Comparison of ENCODE assay signal across 19 cellular contexts in the genomic region with DNA sequence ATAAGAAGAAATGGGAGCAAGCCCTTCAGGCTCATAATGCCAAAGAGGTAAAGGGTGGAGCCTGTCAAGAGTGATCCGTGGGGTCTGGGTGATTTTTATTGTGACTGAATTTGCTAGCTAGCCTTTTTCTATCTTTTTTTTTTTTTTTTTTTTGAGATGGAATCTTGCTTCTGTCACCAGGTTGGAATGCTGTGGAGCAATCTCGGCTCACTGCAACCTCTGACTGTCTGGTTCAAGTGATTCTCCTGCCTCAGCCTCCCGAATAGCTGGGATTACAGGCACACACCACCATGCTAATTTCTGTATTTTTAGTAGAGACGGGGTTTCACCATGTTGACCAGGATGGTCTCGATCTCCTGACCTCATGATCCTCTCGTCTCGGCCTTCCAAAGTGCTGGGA. TPM values are rescaled to one million over a fixed set of nuclear protein-coding genes. Genes with fewer than 3 reads are reported as not detected.
DNase-seq lines count a peak whose midpoint lies in the region; ATAC-seq, FAIRE-seq and TF ChIP-seq lines count a peak whose summit lies in the region.
"Had no signal": no experiment of that assay in that cellular context is flagged by ENCODE, and none has a peak within 500 bp of the region (broad histone marks: within the 10 kb centered on the region; RNA-seq: fewer than 3 reads in every experiment).

No MANE protein-coding gene starts in this region.

- no peaks in the 10 kb centered on the region for H3K9me3 Mint-ChIP-seq in HFFc6
- H3K9me3 Mint-ChIP-seq: GM23338 had no signal

- H3K4me1 Mint-ChIP-seq in HFFc6 (ENCODE audit: low read depth), result no peaks in the 10 kb centered on the region
- H3K4me1 Mint-ChIP-seq: GM23338 had no signal

- no peak for TF ChIP-seq POLR2A in GM12892 (IDR thresholded peaks at IDR 0.05; ENCODE audit: low read depth, low read length)

- TF ChIP-seq CTCF in HFFc6 (IDR thresholded peaks at IDR 0.05) (no peak), brain microvascular endothelial cell (IDR thresholded peaks at IDR 0.05; ENCODE audit: low read depth, low read length, missing control alignments) (no peak), fibroblast of villous mesenchyme (IDR thresholded peaks at IDR 0.05; ENCODE audit: insufficient read depth, low read depth, low read length) (no peak)

- no peak overlapping the region for H3K4me3 Mint-ChIP-seq in HFFc6
- H3K4me3 Mint-ChIP-seq: GM23338 had no signal

- no peaks in the 10 kb centered on the region for H3K27me3 ChIP-seq in brain microvascular endothelial cell (replicated peaks)
- H3K27me3 ChIP-seq: Peyer's patch had no signal

- no peak overlapping the region for H3K27ac ChIP-seq in brain microvascular endothelial cell
- H3K27ac ChIP-seq: Peyer's patch had no signal

- H3K36me3 ChIP-seq in brain microvascular endothelial cell (replicated peaks), result no peaks in the 10 kb centered on the region
- H3K36me3 ChIP-seq: Peyer's patch had no signal

- H3K27ac Mint-ChIP-seq in HFFc6, result no peak overlapping the region
- H3K27ac Mint-ChIP-seq: GM23338 had no signal

- H3K36me3 Mint-ChIP-seq in HFFc6 (ENCODE audit: low read depth), result no peaks in the 10 kb centered on the region

- DNase-seq in HFFc6 (peak; percentile 29), brain microvascular endothelial cell (peak; percentile 27), fibroblast of villous mesenchyme (ENCODE audit: low read depth) (peak; percentile 23), GM12892 (ENCODE audit: insufficient read length) (no peak)
- no peak for DNase-seq in activated effector memory CD4-positive, alpha-beta T cell treated with anti-CD3 and anti-CD28 coated beads, Interleukin-2, amount 50 U/mL, for 16 hours
- DNase-seq: Karpas-422, NCI-H187 treated with DMSO at 0.1 percent for 48 hours, NCI-H82, Peyer's patch had no signal

- H3K27me3 Mint-ChIP-seq in HFFc6 (ENCODE audit: insufficient read depth), result peaks cover 28% of the 10 kb centered on the region

- FAIRE-seq in GM12892 (lab: Jason Lieb, UNC), result no peak
- FAIRE-seq: GM12891, GM19239, HepG2 had no signal

- in situ Hi-C loops in brain microvascular endothelial cell (cut with HindIII; ENCODE audit: low pct_ligation_motif_present, low sequenced_read_pairs), result no loop called here

- H3K4me3 ChIP-seq in brain microvascular endothelial cell (ENCODE audit: low read depth, low read length) (no peak overlapping the region), fibroblast of villous mesenchyme (ENCODE audit: low read depth, low read length) (no peak overlapping the region)
- H3K4me3 ChIP-seq: GM23338, Peyer's patch had no signal

- ATAC-seq in HG02973 (IDR thresholded peaks at IDR 0.05; ENCODE audit: unreplicated experiment), result no peak
- no peak for ATAC-seq in HG03159 (IDR thresholded peaks at IDR 0.05; ENCODE audit: unreplicated experiment)
- ATAC-seq: GM23338, HepG2, SK-N-SH treated with all-trans-retinoic acid at 6 μM for 48 hours had no signal

RNA-seq across cellular contexts. Expression of a gene that starts 29.1 kb away (rescaled TPM):
- not detected for total RNA-seq in HFFc6 (2021; fragmentation: NEBNext Ultra II Directional; extraction: Animal tissue kit (Norgen Biotek cat#: 25700))
- 0.64 TPM in 1 of 2 replicates, not detected in the other for total RNA-seq in fibroblast of villous mesenchyme
- polyA plus RNA-seq in GM12892 (2012; ENCODE audit: missing spikeins), result not detected
- total RNA-seq: G401, GM23338, Peyer's patch, Right ventricle myocardium superior had no signal
- polyA plus RNA-seq: AG04450, HepG2 had no signal

RNA-seq across cellular contexts. Expression of a gene that starts 47.1 kb away (rescaled TPM):
- total RNA-seq in HFFc6 (2021; fragmentation: NEBNext Ultra II Directional; extraction: Animal tissue kit (Norgen Biotek cat#: 25700)), result under 1 TPM in 1 of 6 experiments, not detected in 5; 0.05 TPM
- under 0.01 TPM in 2 replicates for total RNA-seq in fibroblast of villous mesenchyme
- polyA plus RNA-seq in GM12892 (2012; ENCODE audit: missing spikeins), result not detected
- total RNA-seq: Right ventricle myocardium superior had no signal
- polyA plus RNA-seq: AG04450, HepG2 had no signal

Comparison
In these comparisons a context has a peak if more than half of its experiments do, and no peak if none do; other contexts are left out.
1. DNase-seq: peak in HFFc6 (single experiment), brain microvascular endothelial cell (single experiment) and fibroblast of villous mesenchyme (single experiment); none in GM12892 (single experiment) and activated effector memory CD4-positive, alpha-beta T cell treated with anti-CD3 and anti-CD28 coated beads, Interleukin-2, amount 50 U/mL, for 16 hours (single experiment).